Comparison of ENCODE assay signal across 2 cellular contexts in genomic region chr21:46079357-46080170, GRCh38.
TF ChIP-seq lines count a peak whose summit lies in the region.

No MANE protein-coding gene starts in this region.

TF ChIP-seq in IMR-90, 13 proteins besides CTCF, POLR2A, EP300 and RAD21:
- TF ChIP-seq RFX5 (IDR thresholded peaks at IDR 0.05; ENCODE audit: low read depth, low read length), result no peak
- no peak for TF ChIP-seq CEBPB (IDR thresholded peaks at IDR 0.05; ENCODE audit: low read depth, low read length)
- TF ChIP-seq RCOR1 (IDR thresholded peaks at IDR 0.05; ENCODE audit: insufficient replicate concordance, low read length), result no peak
- no peak for TF ChIP-seq MAFK (IDR thresholded peaks at IDR 0.05; ENCODE audit: low read depth, low read length)
- TF ChIP-seq ELK1 (IDR thresholded peaks at IDR 0.05; ENCODE audit: borderline replicate concordance, low read depth, low read length), result no peak
- peak; percentile 58; the same call in 1 of the 2 replicates for TF ChIP-seq MAZ (IDR thresholded peaks at IDR 0.05; ENCODE audit: borderline replicate concordance, low read depth, low read length)
- TF ChIP-seq NFE2L2 (IDR thresholded peaks at IDR 0.05; ENCODE audit: low read depth, low read length), result peak; percentile 4; the same call in 1 of the 2 replicates
- peak; percentile 70; the same call in 1 of the 2 replicates for TF ChIP-seq MXI1 (IDR thresholded peaks at IDR 0.05; ENCODE audit: borderline replicate concordance, low read depth, low read length)
- 0 out of 2 replicates have a peak, but pooled peaks have one; percentile 7 for TF ChIP-seq SMC3 (IDR thresholded peaks at IDR 0.05; ENCODE audit: low read depth, low read length)
- TF ChIP-seq USF2 (IDR thresholded peaks at IDR 0.05; ENCODE audit: low read depth, low read length), result peak; percentile 87
- TF ChIP-seq BHLHE40 (IDR thresholded peaks at IDR 0.05; ENCODE audit: low read depth, low read length), result peak; percentile 96
- no peak for TF ChIP-seq CHD1 (IDR thresholded peaks at IDR 0.05; ENCODE audit: low read depth, low read length)
- peak; percentile 86 for TF ChIP-seq FOS (IDR thresholded peaks at IDR 0.05; ENCODE audit: low read depth, low read length)

TF ChIP-seq in H1, 55 proteins besides CTCF, POLR2A, EP300 and RAD21:
- TF ChIP-seq NRF1 (IDR thresholded peaks at IDR 0.05; ENCODE audit: low read depth, low read length) (no peak), RBBP5 (IDR thresholded peaks at IDR 0.05; ENCODE audit: borderline replicate concordance, low read depth, low read length) (no peak), KDM1A (IDR thresholded peaks at IDR 0.05; ENCODE audit: borderline replicate concordance, low read length) (no peak), PHF8 (conservative IDR thresholded peaks at IDR 0.05; ENCODE audit: low read depth, low read length) (no peak), CHD1 (IDR thresholded peaks at IDR 0.05; ENCODE audit: low read depth, low read length) (no peak), CBX5 (IDR thresholded peaks at IDR 0.05; ENCODE audit: low read depth, low read length) (no peak), TCF12 (IDR thresholded peaks at IDR 0.05; ENCODE audit: low read depth, low read length) (no peak), CHD7 (IDR thresholded peaks at IDR 0.05; ENCODE audit: insufficient replicate concordance, low read length) (no peak), POU5F1 (IDR thresholded peaks at IDR 0.05; ENCODE audit: low read depth, low read length) (no peak), SP2 (IDR thresholded peaks at IDR 0.05; ENCODE audit: low read length) (no peak), BACH1 (IDR thresholded peaks at IDR 0.05; ENCODE audit: low read length) (no peak), CTBP2 (IDR thresholded peaks at IDR 0.05; ENCODE audit: borderline replicate concordance, insufficient read depth, insufficient read length, low read length) (no peak), MAX (IDR thresholded peaks at IDR 0.05) (no peak)
